ENCODE assay signal across 16 cellular contexts in genomic region chr9:89807682-89808075, GRCh38.
"Had no signal": no experiment of that assay in that cellular context is flagged by ENCODE, and none has a peak within 500 bp of the region (broad histone marks: within the 10 kb centered on the region; RNA-seq: fewer than 3 reads in every experiment).

No MANE protein-coding gene starts in this region.

- H3K4me1 ChIP-seq: foreskin keratinocyte, pancreas had no signal

- H3K36me3 ChIP-seq: pancreas, transverse colon had no signal

- H3K27ac ChIP-seq: foreskin keratinocyte, pancreas, SK-N-MC, transverse colon had no signal

- ATAC-seq: foreskin keratinocyte had no signal

- DNase-seq: activated CD4-positive, alpha-beta T cell treated with anti-CD3 and anti-CD28 coated beads for 1 hour; activated CD4-positive, alpha-beta T cell treated with anti-CD3 and anti-CD28 coated beads, Interleukin-2, amount 50 U/mL, for 4 hours; activated effector memory CD4-positive, alpha-beta T cell treated with Interleukin-2 at 50 U/mL for 16 hours; activated T-cell treated with anti-CD3 and anti-CD28 coated beads, Interleukin-2, amount 50 U/mL, for 1 hour; central memory CD4-positive, alpha-beta T cell; effector CD8-positive, alpha-beta T cell; foreskin keratinocyte; pancreas; retina; stimulated activated CD4-positive, alpha-beta T cell treated with anti-CD3 and anti-CD28 coated beads, Interleukin-15, amount 100 ng/mL, for 24 hours; stimulated activated CD4-positive, alpha-beta T cell treated with anti-CD3 and anti-CD28 coated beads, Interleukin-4, amount 100 ng/mL, for 1 hour; stimulated activated naive CD4-positive, alpha-beta T cell treated with Interleukin-2 at 50 U/mL for 16 hours; substantia nigra; T-helper 1 cell; transverse colon had no signal

- FAIRE-seq: pancreas had no signal

- H3K9me3 ChIP-seq: pancreas, transverse colon had no signal

- H3K4me3 ChIP-seq: pancreas, SK-N-MC, transverse colon had no signal

- H3K27me3 ChIP-seq: pancreas, transverse colon had no signal
